Comparison of ENCODE assay signal across 20 cellular contexts in the genomic region with DNA sequence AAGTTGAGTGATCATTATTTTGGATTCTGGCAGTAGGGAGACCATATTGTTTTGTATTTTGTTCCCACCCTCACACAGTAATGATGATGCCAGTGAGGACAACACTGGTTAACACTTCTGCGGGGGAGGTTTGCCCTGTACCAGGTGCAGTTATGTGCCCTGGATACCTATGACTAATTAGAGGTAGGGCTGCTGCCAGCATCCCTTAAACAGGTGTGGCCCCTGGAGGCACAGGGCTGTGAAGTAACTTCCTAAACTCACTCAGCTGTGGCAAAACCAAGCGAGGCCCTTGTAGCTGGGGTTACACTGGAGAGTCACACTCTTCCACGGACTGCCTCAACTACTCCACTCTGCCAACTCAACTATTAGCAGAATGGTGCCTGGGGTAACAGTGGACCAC.
"Had no signal": no experiment of that assay in that cellular context is flagged by ENCODE, and none has a peak within 500 bp of the region (broad histone marks: within the 10 kb centered on the region; RNA-seq: fewer than 3 reads in every experiment).

No MANE protein-coding gene starts in this region.

- H3K36me3 Mint-ChIP-seq: brain had no signal

- H3K27me3 ChIP-seq: heart right ventricle, right atrium auricular region, thyroid gland, upper lobe of right lung had no signal

- H3K4me3 ChIP-seq: esophagus squamous epithelium, heart right ventricle, lower lobe of right lung, prostate gland, right atrium auricular region, thyroid gland, upper lobe of right lung had no signal

- H3K27me3 Mint-ChIP-seq: brain had no signal

- H3K27ac Mint-ChIP-seq: activated naive CD4-positive, alpha-beta T cell treated with anti-CD3 and anti-CD28 coated beads, Interleukin-2, amount 50 U/mL, for 72 hours; brain; naive thymus-derived CD8-positive, alpha-beta T cell; WTC11 had no signal

- H3K9me3 ChIP-seq: esophagus squamous epithelium, heart right ventricle, lower lobe of right lung, prostate gland, right atrium auricular region, thyroid gland, upper lobe of right lung had no signal

- H3K27ac ChIP-seq: esophagus squamous epithelium, heart right ventricle, lower lobe of right lung, right atrium auricular region, thyroid gland, upper lobe of right lung had no signal

- ATAC-seq: activated naive CD4-positive, alpha-beta T cell treated with anti-CD3 and anti-CD28 coated beads, Interleukin-2, amount 50 U/mL, for 72 hours; left lobe of liver; lower lobe of right lung; naive thymus-derived CD8-positive, alpha-beta T cell; stimulated activated naive CD8-positive, alpha-beta T cell treated with anti-CD3 and anti-CD28 coated beads, Interleukin-15, Interleukin-2, amounts not matched to agents 100 U/mL and 50 U/mL, for 24 hours; upper lobe of right lung had no signal

- DNase-seq: activated gamma-delta T cell treated with Interleukin-2 at 50 U/mL for 16 hours; activated T-cell treated with anti-CD3 and anti-CD28 coated beads, Interleukin-2, amount 50 U/mL, for 1 hour; aorta; effector memory CD4-positive, alpha-beta T cell; esophagus squamous epithelium; kidney; lower lobe of right lung; naive thymus-derived CD8-positive, alpha-beta T cell; stimulated activated CD4-positive, alpha-beta T cell treated with anti-CD3 and anti-CD28 coated beads, Interleukin-4, amount 100 ng/mL, for 24 hours; stimulated activated naive CD8-positive, alpha-beta T cell treated with anti-CD3 and anti-CD28 coated beads, Interleukin-15, Interleukin-2, amounts not matched to agents 100 U/mL and 50 U/mL, for 24 hours; T-helper 1 cell; thyroid gland; upper lobe of right lung had no signal

- H3K36me3 ChIP-seq: esophagus squamous epithelium, heart right ventricle, lower lobe of right lung, prostate gland, right atrium auricular region, thyroid gland, upper lobe of right lung had no signal

- H3K4me3 Mint-ChIP-seq: brain; naive thymus-derived CD8-positive, alpha-beta T cell; WTC11 had no signal
